ENCODE assay signal across 8 cellular contexts in genomic region chr18:76495435-76496199, GRCh38. TPM values are rescaled to one million over a fixed set of nuclear protein-coding genes. Genes with fewer than 3 reads are reported as not detected.
DNase-seq lines count a peak whose midpoint lies in the region; ATAC-seq, FAIRE-seq and TF ChIP-seq lines count a peak whose summit lies in the region.

No MANE protein-coding gene starts in this region.

- H3K4me3 ChIP-seq in HCT116 (replicated peaks in 1 of 2; ENCODE audit: low read depth in 1 of 2, low read length in 2 of 2) (peak overlapping the region; percentile 57 to 73), NT2/D1 (ENCODE audit: insufficient read length, low read depth) (peak overlapping the region; percentile 65), bronchial epithelial cell (ENCODE audit: low read depth, low read length) (peak overlapping the region; percentile 89)

- TF ChIP-seq CTCF in D721Med (IDR thresholded peaks at IDR 0.05; ENCODE audit: insufficient read depth, missing control alignments) (no peak), HCT116 (IDR thresholded peaks at IDR 0.05 in 2 of 3, conservative IDR thresholded peaks at IDR 0.05 in 1 of 3; ENCODE audit: borderline replicate concordance in 1 of 3, insufficient read depth in 1 of 3, low read depth in 2 of 3, low read length in 2 of 3) (no peak), bronchial epithelial cell (IDR thresholded peaks at IDR 0.05; ENCODE audit: insufficient read depth, low read length, severe bottlenecking) (no peak)

- peak overlapping the region; percentile 56; the same call in 1 of the 2 replicates for H3K27ac ChIP-seq in HCT116 (ENCODE audit: low read depth, low read length)

- TF ChIP-seq POLR2A in HCT116 (IDR thresholded peaks at IDR 0.05; ENCODE audit: borderline replicate concordance, extremely low read depth, insufficient read depth, insufficient read length), result no peak

- CTCF ChIA-PET in HCT116 (lab: Charles Lee), result no interaction called here

- TF ChIP-seq RAD21 in HCT116 (IDR thresholded peaks at IDR 0.05; ENCODE audit: low read depth), result no peak

- DNase-seq in D721Med (ENCODE audit: insufficient read length, low spot score) (no peak), HCT116 (ENCODE audit: low read depth, low spot score) (no peak), NT2/D1 (ENCODE audit: low read depth, low spot score) (no peak), bronchial epithelial cell (ENCODE audit: low read depth) (no peak), kidney tubule cell (ENCODE audit: low spot score) (peak; percentile 80)
- DNase-seq in stimulated activated CD4-positive, alpha-beta T cell treated with anti-CD3 and anti-CD28 coated beads, Interleukin-4, amount 100 ng/mL, for 24 hours, result peak; percentile 19

- BruUV-seq in HCT116 (replicated peaks; lab: Mats Ljungman, UMichigan), result no TSS peak

- peaks cover 0 to 35% of the 10 kb centered on the region in 2 experiments; a peak in 2 of 4 replicates for H3K4me1 ChIP-seq in HCT116 (ENCODE audit: control insufficient read depth in 1 of 2, insufficient read depth in 2 of 2, low read length in 2 of 2)
- H3K4me1 ChIP-seq in NT2/D1 (ENCODE audit: insufficient read depth, insufficient read length), result no peaks in the 10 kb centered on the region

- no peaks in the 10 kb centered on the region for H3K9me2 ChIP-seq in HCT116 (ENCODE audit: insufficient read depth)

- H3K79me2 ChIP-seq in HCT116 (ENCODE audit: insufficient read depth, low read length), result peaks cover 4% of the 10 kb centered on the region; the same call in 1 of the 2 replicates

- no peaks in the 10 kb centered on the region for H4K20me1 ChIP-seq in HCT116 (ENCODE audit: insufficient read depth)

- ATAC-seq in HCT116, result peak; percentile 45
- ATAC-seq in GM19395 (IDR thresholded peaks at IDR 0.05; ENCODE audit: unreplicated experiment), result no peak
- ATAC-seq in GM19455 (IDR thresholded peaks at IDR 0.05; ENCODE audit: unreplicated experiment), result no peak

- RAD21 ChIA-PET in HCT116 (lab: Charles Lee; ENCODE audit: low non-redundant PET in 1 of 2, low total read pairs in 2 of 2, uncharacterized antibody in 2 of 2, unreplicated experiment in 2 of 2), result no interaction called here

- intact Hi-C loops in HCT116 (cut with micrococcal nuclease), result loop anchor here (5.0 to 10.0 kb wide), 3 partner anchors 62 to 309 kb away; no protein-coding TSS in a partner anchor

- peak overlapping the region; percentile 98 for H3K4me2 ChIP-seq in HCT116 (ENCODE audit: low read length)

- H3K27me3 ChIP-seq in HCT116 (ENCODE audit: insufficient read depth, low read length), result no peaks in the 10 kb centered on the region
- H3K27me3 ChIP-seq in NT2/D1 (ENCODE audit: insufficient read depth, insufficient read length), result peaks cover 11% of the 10 kb centered on the region
- no peaks in the 10 kb centered on the region for H3K27me3 ChIP-seq in bronchial epithelial cell (ENCODE audit: control insufficient read depth, insufficient read depth, low read length)

- H2AFZ ChIP-seq in HCT116 (ENCODE audit: low read depth, low read length, poor library complexity, severe bottlenecking), result peak overlapping the region; percentile 70

- no peaks in the 10 kb centered on the region for H3K36me3 ChIP-seq in HCT116 (ENCODE audit: control insufficient read depth in 1 of 2, insufficient read depth in 2 of 2, low read length in 2 of 2)
- H3K36me3 ChIP-seq in NT2/D1 (ENCODE audit: insufficient read depth, insufficient read length, low read length), result no peaks in the 10 kb centered on the region
- no peaks in the 10 kb centered on the region for H3K36me3 ChIP-seq in bronchial epithelial cell (ENCODE audit: control insufficient read depth, insufficient read depth, low read length)

- no peaks in the 10 kb centered on the region for H3K9me3 ChIP-seq in HCT116 (ENCODE audit: control insufficient read depth in 1 of 2, insufficient read depth in 1 of 2, low read depth in 1 of 2, low read length in 2 of 2)
- no peaks in the 10 kb centered on the region for H3K9me3 ChIP-seq in NT2/D1 (ENCODE audit: insufficient read depth, low read length)

- POLR2A ChIA-PET in HCT116 (lab: Charles Lee), result no interaction called here

- FAIRE-seq in D721Med (lab: Jason Lieb, UNC) (peak; percentile 68), bronchial epithelial cell (lab: Jason Lieb, UNC) (no peak)

- H3K9ac ChIP-seq in HCT116 (ENCODE audit: low read length), result peak overlapping the region; percentile 61
- H3K9ac ChIP-seq in NT2/D1 (ENCODE audit: insufficient read length, low read depth), result peak overlapping the region; percentile 75

TF ChIP-seq in HCT116, 20 proteins besides CTCF, POLR2A, EP300 and RAD21:
- no peak for TF ChIP-seq REST (IDR thresholded peaks at IDR 0.05; ENCODE audit: low read depth)
- no peak for TF ChIP-seq ELF1 (IDR thresholded peaks at IDR 0.05; ENCODE audit: borderline replicate concordance, low read depth)
- no peak for TF ChIP-seq ATF3 (IDR thresholded peaks at IDR 0.05)
- TF ChIP-seq ZFX (IDR thresholded peaks at IDR 0.05), result no peak
- TF ChIP-seq EGR1 (IDR thresholded peaks at IDR 0.05; ENCODE audit: low read depth), result no peak
- no peak for TF ChIP-seq CEBPB (IDR thresholded peaks at IDR 0.05; ENCODE audit: low read depth)
- no peak for TF ChIP-seq EZH2phosphoT487 (IDR thresholded peaks at IDR 0.05; ENCODE audit: borderline replicate concordance)
- TF ChIP-seq POLR2AphosphoS5 (IDR thresholded peaks at IDR 0.05; ENCODE audit: low read depth, low read length), result peak; percentile 72
- TF ChIP-seq ZNF274 (IDR thresholded peaks at IDR 0.05; ENCODE audit: low read depth, low read length), result no peak
- TF ChIP-seq JUND (IDR thresholded peaks at IDR 0.05), result no peak
- TF ChIP-seq SP1 (IDR thresholded peaks at IDR 0.05; ENCODE audit: low read depth), result no peak
- no peak for TF ChIP-seq MAX (IDR thresholded peaks at IDR 0.05)
- no peak for TF ChIP-seq FOSL1 (IDR thresholded peaks at IDR 0.05; ENCODE audit: low read depth)
- TF ChIP-seq CBX3 (IDR thresholded peaks at IDR 0.05; ENCODE audit: low read depth), result no peak
- no peak for TF ChIP-seq YY1 (IDR thresholded peaks at IDR 0.05; ENCODE audit: extremely low read depth, insufficient replicate concordance, low read depth, low read length)
- peak; percentile 60 for TF ChIP-seq TCF7L2 (IDR thresholded peaks at IDR 0.05; ENCODE audit: borderline replicate concordance, extremely low read depth, insufficient read depth, insufficient read length)
- no peak for TF ChIP-seq SIN3A (IDR thresholded peaks at IDR 0.05; ENCODE audit: low read depth)
- no peak for TF ChIP-seq SRF (IDR thresholded peaks at IDR 0.05; ENCODE audit: low read depth)

RNA-seq across cellular contexts. Expression of gene ZNF516, which starts 0.6 kb away (rescaled TPM):
- total RNA-seq in HCT116 (2021; ENCODE audit: unreplicated experiment), result 32.0 TPM
- 11.1 and 14.5 TPM in 2 replicates for polyA plus RNA-seq in HCT116 (2012)
- 16.6 and 20.9 TPM in 2 replicates for total RNA-seq in bronchial epithelial cell

Comparison
In these comparisons a context has a peak if more than half of its experiments do, and no peak if none do; other contexts are left out.
1. DNase-seq: peak in kidney tubule cell (single experiment) and stimulated activated CD4-positive, alpha-beta T cell treated with anti-CD3 and anti-CD28 coated beads, Interleukin-4, amount 100 ng/mL, for 24 hours (single experiment); none in D721Med (single experiment), HCT116 (single experiment), NT2/D1 (single experiment) and bronchial epithelial cell (single experiment).
2. Peak in every context shown above with its lines, with median percentiles within 50 percentile points of each other: H3K4me3 ChIP-seq.